Comparison of ENCODE assay signal across 21 cellular contexts in genomic region chr7:44872787-44873186, GRCh38. TPM values are rescaled to one million over a fixed set of nuclear protein-coding genes. Genes with fewer than 3 reads are reported as not detected.
DNase-seq lines count a peak whose midpoint lies in the region; ATAC-seq, FAIRE-seq and TF ChIP-seq lines count a peak whose summit lies in the region.
"Had no signal": no experiment of that assay in that cellular context is flagged by ENCODE, and none has a peak within 500 bp of the region (broad histone marks: within the 10 kb centered on the region; RNA-seq: fewer than 3 reads in every experiment).

No MANE protein-coding gene starts in this region.

- H3K27me3 ChIP-seq in Panc1 (ENCODE audit: control insufficient read depth, insufficient read depth, low read length), result no peaks in the 10 kb centered on the region
- H3K27me3 ChIP-seq in colonic mucosa, result no peaks in the 10 kb centered on the region
- H3K27me3 ChIP-seq in mammary epithelial cell (ENCODE audit: insufficient read depth, low read length), result no peaks in the 10 kb centered on the region
- no peaks in the 10 kb centered on the region for H3K27me3 ChIP-seq in Karpas-422 (ENCODE audit: low read length)

- DNase-seq in A549 (ENCODE audit: low read depth in 1 of 2, low spot score in 1 of 2) (no peak), Panc1 (ENCODE audit: low read depth, low spot score) (no peak), glutamatergic neuron (no peak), urothelium cell line (ENCODE audit: low spot score) (no peak), colonic mucosa (no peak), mammary epithelial cell (no peak), Karpas-422 (no peak)
- DNase-seq: 8988T; C1 segment of cervical spinal cord; Calu3; CD4-positive, alpha-beta memory T cell; COR-L47; DMS53; DMS79 treated with DMSO at 0.1 percent for 48 hours; GF-D8; GM23248; H7; HCEC 1CT had no signal

- in situ Hi-C loops in Panc1 (cut with HindIII; ENCODE audit: low pct_unique_long_range_greater_than_20kb, low sequenced_read_pairs) (no loop called here), mammary epithelial cell (cut with MboI; ENCODE audit: low sequenced_read_pairs in 2 of 2) (no loop called here)

- CTCF ChIA-PET in A549 (lab: Yijun Ruan, JAX), result interaction anchor here (0.7 to 2.5 kb wide), 5 partner anchors 10 to 25 kb away, joined by 3 to 12 read pairs (median 4); partner anchors contain the start of gene H2AZ2
- CTCF ChIA-PET in Panc1 (lab: Charles Lee), result no interaction called here
- CTCF ChIA-PET in mammary epithelial cell (lab: Charles Lee; ENCODE audit: low non-redundant PET), result no interaction called here

- no peak overlapping the region for H3K4me3 ChIP-seq in A549
- no peak overlapping the region for H3K4me3 ChIP-seq in Panc1 (ENCODE audit: low read depth in 2 of 2, low read length in 2 of 2)
- no peak overlapping the region for H3K4me3 ChIP-seq in colonic mucosa
- no peak overlapping the region for H3K4me3 ChIP-seq in mammary epithelial cell (replicated peaks in 1 of 3; ENCODE audit: insufficient read depth in 1 of 3, low read depth in 2 of 3, low read length in 3 of 3)
- no peak overlapping the region for H3K4me3 ChIP-seq in Karpas-422 (ENCODE audit: low read length)
- H3K4me3 ChIP-seq: GM23248 had no signal

- TF ChIP-seq POLR2A in A549 (IDR thresholded peaks at IDR 0.05; ENCODE audit: low read length), result no peak

- WGBS in A549 (ENCODE audit: missing lambda C conversion rate), result 88% methylated on average over 1 of the region's 1 CpG
- WGBS in mammary epithelial cell (ENCODE audit: low coverage, missing lambda C conversion rate), result 100% methylated on average over 1 of the region's 1 CpG

- H3K79me2 ChIP-seq in mammary epithelial cell (ENCODE audit: insufficient read depth, low read length) (peaks cover 8% of the 10 kb centered on the region), Karpas-422 (ENCODE audit: low read length) (no peaks in the 10 kb centered on the region)

- POLR2A ChIA-PET in A549 (lab: Yijun Ruan, JAX) (interaction anchor here (0.6 to 1.8 kb wide), 3 partner anchors 12 to 239 kb away, joined by 3 to 6 read pairs (median 3); partner anchors contain the start of genes PURB and TBRG4), Panc1 (lab: Charles Lee) (no interaction called here)

- H2AFZ ChIP-seq in mammary epithelial cell (ENCODE audit: low read depth, low read length), result no peak overlapping the region
- no peak overlapping the region for H2AFZ ChIP-seq in Karpas-422 (ENCODE audit: low read length)
- H2AFZ ChIP-seq: GM23248 had no signal

- H3K27ac Mint-ChIP-seq in glutamatergic neuron (ENCODE audit: unreplicated experiment), result no peak overlapping the region

- TF ChIP-seq RAD21 in A549 (conservative IDR thresholded peaks at IDR 0.05 in 1 of 2, IDR thresholded peaks at IDR 0.05 in 1 of 2), result no peak

- H3K4me3 Mint-ChIP-seq in glutamatergic neuron (ENCODE audit: unreplicated experiment), result peak overlapping the region; percentile 14
- H3K4me3 Mint-ChIP-seq: CD4-positive, alpha-beta memory T cell had no signal

- H3K9me3 ChIP-seq in A549, result no peaks in the 10 kb centered on the region
- no peaks in the 10 kb centered on the region for H3K9me3 ChIP-seq in Panc1 (ENCODE audit: control insufficient read depth, insufficient read depth, low read depth, low read length)
- no peaks in the 10 kb centered on the region for H3K9me3 ChIP-seq in colonic mucosa
- no peaks in the 10 kb centered on the region for H3K9me3 ChIP-seq in mammary epithelial cell (replicated peaks; ENCODE audit: insufficient read depth, low read length)
- no peaks in the 10 kb centered on the region for H3K9me3 ChIP-seq in Karpas-422 (ENCODE audit: low read length)

- H3K27ac ChIP-seq in A549 (no peak overlapping the region; a peak in 1 of 6 replicates), Panc1 (ENCODE audit: low read length) (no peak overlapping the region), colonic mucosa (no peak overlapping the region), mammary epithelial cell (ENCODE audit: insufficient read depth, low read depth, low read length) (no peak overlapping the region), Karpas-422 (ENCODE audit: low read length) (no peak overlapping the region)
- H3K27ac ChIP-seq: GM23248 had no signal

- no peaks in the 10 kb centered on the region for H4K20me1 ChIP-seq in mammary epithelial cell (ENCODE audit: insufficient read depth, low read length)
- peaks cover 2% of the 10 kb centered on the region; the same call in 1 of the 2 replicates for H4K20me1 ChIP-seq in Karpas-422 (ENCODE audit: insufficient read depth, low read depth, low read length)

- dilution Hi-C loops in mammary epithelial cell (cut with HindIII; ENCODE audit: low sequenced_read_pairs), result no loop called here

- H3K4me1 Mint-ChIP-seq in glutamatergic neuron (ENCODE audit: low read depth, unreplicated experiment), result no peaks in the 10 kb centered on the region

- H3K36me3 Mint-ChIP-seq in glutamatergic neuron (ENCODE audit: unreplicated experiment), result peaks cover 9% of the 10 kb centered on the region
- H3K36me3 Mint-ChIP-seq: CD4-positive, alpha-beta memory T cell had no signal

- no peak overlapping the region for H3K9ac ChIP-seq in colonic mucosa (ENCODE audit: low read depth in 2 of 2, low read length in 2 of 2)
- no peak overlapping the region for H3K9ac ChIP-seq in mammary epithelial cell (ENCODE audit: insufficient read depth, low read length)
- H3K9ac ChIP-seq in Karpas-422 (ENCODE audit: low read length), result no peak overlapping the region
- H3K9ac ChIP-seq: GM23248 had no signal

- FAIRE-seq in A549 (lab: Jason Lieb, UNC) (no peak), urothelium cell line (lab: Jason Lieb, UNC) (peak; percentile 58)
- FAIRE-seq: GM12892, GM19239, H1 had no signal

- no peaks in the 10 kb centered on the region for H3K27me3 Mint-ChIP-seq in glutamatergic neuron (ENCODE audit: unreplicated experiment)
- H3K27me3 Mint-ChIP-seq: CD4-positive, alpha-beta memory T cell had no signal

- BruUV-seq in Panc1 (replicated peaks; lab: Mats Ljungman, UMichigan) (no TSS peak), mammary epithelial cell (replicated peaks; lab: Mats Ljungman, UMichigan) (no TSS peak)

- H3K4me1 ChIP-seq in A549, result peaks cover 12% of the 10 kb centered on the region
- H3K4me1 ChIP-seq in Panc1 (ENCODE audit: control insufficient read depth, insufficient read depth, low read length), result no peaks in the 10 kb centered on the region
- H3K4me1 ChIP-seq in colonic mucosa, result no peaks in the 10 kb centered on the region
- no peaks in the 10 kb centered on the region for H3K4me1 ChIP-seq in mammary epithelial cell (ENCODE audit: insufficient read depth, low read length)
- H3K4me1 ChIP-seq in Karpas-422 (ENCODE audit: low read length), result no peaks in the 10 kb centered on the region

- TF ChIP-seq CTCF in A549 (IDR thresholded peaks at IDR 0.05), result no peak
- no peak for TF ChIP-seq CTCF in Panc1 (IDR thresholded peaks at IDR 0.05)
- no peak for TF ChIP-seq CTCF in glutamatergic neuron (IDR thresholded peaks at IDR 0.05; ENCODE audit: partially characterized antibody, unreplicated experiment)
- TF ChIP-seq CTCF in colonic mucosa (IDR thresholded peaks at IDR 0.05), result no peak
- TF ChIP-seq CTCF in mammary epithelial cell (conservative IDR thresholded peaks at IDR 0.05 in 1 of 2, IDR thresholded peaks at IDR 0.05 in 1 of 2; ENCODE audit: extremely low read depth in 1 of 2, insufficient read depth in 1 of 2, low read depth in 1 of 2, low read length in 2 of 2), result no peak

- ATAC-seq in A549, result peak; percentile 54 to 63; a peak in 4 of 6 replicates
- ATAC-seq in Panc1, result peak; percentile 29

- intact Hi-C loops in Panc1 (cut with micrococcal nuclease; ENCODE audit: unreplicated experiment) (no loop called here), colonic mucosa (cut with DNase I) (no loop called here), mammary epithelial cell (cut with micrococcal nuclease) (no loop called here)

- no peak overlapping the region for H3K4me2 ChIP-seq in A549
- H3K4me2 ChIP-seq in mammary epithelial cell (ENCODE audit: insufficient read depth, low read depth, low read length), result no peak overlapping the region
- no peak overlapping the region for H3K4me2 ChIP-seq in Karpas-422 (ENCODE audit: low read depth, low read length, poor library complexity, severe bottlenecking)

- no peak for TF ChIP-seq EP300 in A549 (IDR thresholded peaks at IDR 0.05)

- no peaks in the 10 kb centered on the region for H3K9me2 ChIP-seq in Karpas-422 (replicated peaks; ENCODE audit: insufficient read depth, low read length)

- no peaks in the 10 kb centered on the region for H3K36me3 ChIP-seq in Panc1 (ENCODE audit: control insufficient read depth, insufficient read depth, low read length)
- H3K36me3 ChIP-seq in colonic mucosa, result no peaks in the 10 kb centered on the region
- peaks cover under 1% of the 10 kb centered on the region for H3K36me3 ChIP-seq in mammary epithelial cell (ENCODE audit: insufficient read depth, low read length)
- no peaks in the 10 kb centered on the region for H3K36me3 ChIP-seq in Karpas-422 (ENCODE audit: insufficient read depth, low read length)

- H3K9me3 Mint-ChIP-seq in glutamatergic neuron (ENCODE audit: unreplicated experiment), result peaks cover 12% of the 10 kb centered on the region

RNA-seq across cellular contexts. Expression of gene PURB, which starts 12.5 kb away (rescaled TPM):
- polyA plus RNA-seq in A549 (2011; rRNA removed), result 5.7 and 6.4 TPM in 2 replicates
- polyA plus RNA-seq in A549 (2012; cell fraction: cytosol; rRNA removed), result 2.2 and 2.9 TPM in 2 replicates
- polyA plus RNA-seq in A549 (2012; cell fraction: nucleus; rRNA removed), result 1.3 and 1.7 TPM in 2 replicates
- 10.0 to 11.6 TPM (median 10.4 TPM) in 3 replicates for polyA plus RNA-seq in A549 (2017; fragmentation: RNase III; extraction: RNeasy Plus Mini Kit Qiagen cat#74134 plus additional on column Dnase treatment)
- 3.5 and 3.6 TPM in 2 replicates for polyA minus RNA-seq in A549 (2011; rRNA and poly(A)+ RNA removed)
- 25.2 TPM for total RNA-seq in Panc1 (2021; ENCODE audit: unreplicated experiment)
- polyA plus RNA-seq in Panc1 (2012; ENCODE audit: insufficient read length), result 9.8 TPM
- 11.4 TPM for total RNA-seq in glutamatergic neuron (ENCODE audit: unreplicated experiment)
- total RNA-seq in colonic mucosa, result 10 to 100 TPM; 18.8 to 19.8 TPM
- 10 to 100 TPM; 30.2 to 32.8 TPM for total RNA-seq in mammary epithelial cell
- 4.1 TPM for polyA plus RNA-seq in mammary epithelial cell
- polyA minus RNA-seq in mammary epithelial cell, result 14.2 TPM
- 7.3 and 11.8 TPM in 2 replicates for total RNA-seq in Karpas-422 (2014; rRNA removed; shearing (Covaris generic); ENCODE audit: low replicate concordance)

RNA-seq across cellular contexts. Expression of gene H2AZ2, which starts 24.9 kb away (rescaled TPM):
- polyA plus RNA-seq in A549 (2011; rRNA removed) (239 and 262 TPM in 2 replicates), A549 (2017; fragmentation: RNase III; extraction: RNeasy Plus Mini Kit Qiagen cat#74134 plus additional on column Dnase treatment) (236 to 244 TPM (median 241 TPM) in 3 replicates), mammary epithelial cell (142 TPM)
- 402 and 450 TPM in 2 replicates for polyA plus RNA-seq in A549 (2012; cell fraction: cytosol; rRNA removed)
- 123 and 134 TPM in 2 replicates for polyA plus RNA-seq in A549 (2012; cell fraction: nucleus; rRNA removed)
- polyA minus RNA-seq in A549 (2011; rRNA and poly(A)+ RNA removed), result 117 and 130 TPM in 2 replicates
- total RNA-seq in Panc1 (2021; ENCODE audit: unreplicated experiment) (319 TPM), glutamatergic neuron (ENCODE audit: unreplicated experiment) (180 TPM), colonic mucosa (100 to 1,000 TPM; 166 to 242 TPM), mammary epithelial cell (100 to 1,000 TPM in 1 of 2 donors, 10 to 100 TPM in 1; 48.3 to 116 TPM)
- 304 TPM for polyA plus RNA-seq in Panc1 (2012; ENCODE audit: insufficient read length)
- 91.6 TPM for polyA minus RNA-seq in mammary epithelial cell
- 188 and 202 TPM in 2 replicates for total RNA-seq in Karpas-422 (2014; rRNA removed; shearing (Covaris generic); ENCODE audit: low replicate concordance)
